Comparison of ENCODE assay signal across 1 cellular context in the genomic region with DNA sequence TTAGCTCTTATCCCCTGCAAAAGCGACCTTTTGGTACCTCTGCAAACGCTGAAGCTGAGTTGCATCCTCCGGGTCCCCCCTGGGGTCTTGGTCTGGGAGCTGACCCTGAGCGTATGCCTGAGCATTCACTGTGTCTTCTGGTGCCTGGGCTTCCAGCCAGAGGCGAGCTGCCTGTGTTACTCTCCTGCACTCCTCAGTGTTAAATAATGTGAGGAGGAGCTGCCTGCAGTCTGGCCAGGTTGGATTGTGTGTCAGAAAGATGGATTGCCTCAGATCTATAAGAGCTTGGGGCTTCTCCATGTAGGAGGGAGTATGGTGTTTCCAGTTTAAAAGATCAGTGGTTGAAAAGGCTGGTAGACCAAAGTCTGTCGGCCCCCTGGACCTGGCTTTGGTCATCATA.
TF ChIP-seq lines count a peak whose summit lies in the region.

No MANE protein-coding gene starts in this region.

TF ChIP-seq in WTC11, 78 proteins besides CTCF, POLR2A, EP300 and RAD21:
- TF ChIP-seq ZNF232 (CRISPR knock-in tag; IDR thresholded peaks at IDR 0.05): peak; percentile 21; the same call in 1 of the 2 replicates
- no peak for TF ChIP-seq FOXK1 (CRISPR knock-in tag; IDR thresholded peaks at IDR 0.05)
- TF ChIP-seq, protein P1, sequence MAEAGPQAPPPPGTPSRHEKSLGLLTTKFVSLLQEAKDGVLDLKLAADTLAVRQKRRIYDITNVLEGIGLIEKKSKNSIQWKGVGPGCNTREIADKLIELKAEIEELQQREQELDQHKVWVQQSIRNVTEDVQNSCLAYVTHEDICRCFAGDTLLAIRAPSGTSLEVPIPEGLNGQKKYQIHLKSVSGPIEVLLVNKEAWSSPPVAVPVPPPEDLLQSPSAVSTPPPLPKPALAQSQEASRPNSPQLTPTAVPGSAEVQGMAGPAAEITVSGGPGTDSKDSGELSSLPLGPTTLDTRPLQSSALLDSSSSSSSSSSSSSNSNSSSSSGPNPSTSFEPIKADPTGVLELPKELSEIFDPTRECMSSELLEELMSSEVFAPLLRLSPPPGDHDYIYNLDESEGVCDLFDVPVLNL (CRISPR knock-in tag; IDR thresholded peaks at IDR 0.05; ENCODE audit: borderline replicate concordance, low read depth): no peak
